In the genomic region with DNA sequence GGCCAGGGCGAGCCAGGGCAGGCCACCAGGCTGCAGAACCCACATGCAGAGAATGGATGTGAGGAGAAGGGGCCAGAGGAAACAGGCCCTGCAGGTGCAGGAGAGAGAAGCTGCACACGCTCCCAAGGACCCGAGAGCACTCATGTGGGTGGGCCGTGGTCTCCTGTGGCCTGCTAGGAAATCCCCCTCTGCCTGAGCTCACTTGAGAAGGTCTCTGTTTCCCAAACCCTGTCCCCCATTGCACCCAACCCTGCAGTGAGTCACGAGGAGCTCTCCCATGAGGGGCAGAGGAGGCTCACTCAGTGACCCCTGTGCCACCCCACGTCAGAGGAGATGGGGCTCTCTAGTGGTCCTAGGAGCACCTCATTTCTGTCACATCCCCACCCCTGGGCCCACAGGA, we compare ENCODE assay signal across 1 cellular context.
TF ChIP-seq lines count a peak whose summit lies in the region.

No MANE protein-coding gene starts in this region.

TF ChIP-seq in GM23338, 12 proteins besides CTCF, POLR2A, EP300 and RAD21 (continued from another document):
- TF ChIP-seq EZH2phosphoT487 (IDR thresholded peaks at IDR 0.05; ENCODE audit: unreplicated experiment) (no peak), CREB1 (CRISPR knock-in tag; IDR thresholded peaks at IDR 0.05; ENCODE audit: low read depth) (no peak), STAT1 (IDR thresholded peaks at IDR 0.05; ENCODE audit: unreplicated experiment) (no peak), EZH2 (IDR thresholded peaks at IDR 0.05; ENCODE audit: low read depth, unreplicated experiment) (no peak), POLR2AphosphoS5 (IDR thresholded peaks at IDR 0.05; ENCODE audit: low read depth) (no peak), ZNF331 (CRISPR knock-in tag; IDR thresholded peaks at IDR 0.05; ENCODE audit: low read depth) (no peak), JUNB (IDR thresholded peaks at IDR 0.05; ENCODE audit: unreplicated experiment) (no peak), ZNF114 (CRISPR knock-in tag; IDR thresholded peaks at IDR 0.05) (no peak), NANOG (IDR thresholded peaks at IDR 0.05; ENCODE audit: borderline replicate concordance) (no peak)
- TF ChIP-seq, protein P1, sequence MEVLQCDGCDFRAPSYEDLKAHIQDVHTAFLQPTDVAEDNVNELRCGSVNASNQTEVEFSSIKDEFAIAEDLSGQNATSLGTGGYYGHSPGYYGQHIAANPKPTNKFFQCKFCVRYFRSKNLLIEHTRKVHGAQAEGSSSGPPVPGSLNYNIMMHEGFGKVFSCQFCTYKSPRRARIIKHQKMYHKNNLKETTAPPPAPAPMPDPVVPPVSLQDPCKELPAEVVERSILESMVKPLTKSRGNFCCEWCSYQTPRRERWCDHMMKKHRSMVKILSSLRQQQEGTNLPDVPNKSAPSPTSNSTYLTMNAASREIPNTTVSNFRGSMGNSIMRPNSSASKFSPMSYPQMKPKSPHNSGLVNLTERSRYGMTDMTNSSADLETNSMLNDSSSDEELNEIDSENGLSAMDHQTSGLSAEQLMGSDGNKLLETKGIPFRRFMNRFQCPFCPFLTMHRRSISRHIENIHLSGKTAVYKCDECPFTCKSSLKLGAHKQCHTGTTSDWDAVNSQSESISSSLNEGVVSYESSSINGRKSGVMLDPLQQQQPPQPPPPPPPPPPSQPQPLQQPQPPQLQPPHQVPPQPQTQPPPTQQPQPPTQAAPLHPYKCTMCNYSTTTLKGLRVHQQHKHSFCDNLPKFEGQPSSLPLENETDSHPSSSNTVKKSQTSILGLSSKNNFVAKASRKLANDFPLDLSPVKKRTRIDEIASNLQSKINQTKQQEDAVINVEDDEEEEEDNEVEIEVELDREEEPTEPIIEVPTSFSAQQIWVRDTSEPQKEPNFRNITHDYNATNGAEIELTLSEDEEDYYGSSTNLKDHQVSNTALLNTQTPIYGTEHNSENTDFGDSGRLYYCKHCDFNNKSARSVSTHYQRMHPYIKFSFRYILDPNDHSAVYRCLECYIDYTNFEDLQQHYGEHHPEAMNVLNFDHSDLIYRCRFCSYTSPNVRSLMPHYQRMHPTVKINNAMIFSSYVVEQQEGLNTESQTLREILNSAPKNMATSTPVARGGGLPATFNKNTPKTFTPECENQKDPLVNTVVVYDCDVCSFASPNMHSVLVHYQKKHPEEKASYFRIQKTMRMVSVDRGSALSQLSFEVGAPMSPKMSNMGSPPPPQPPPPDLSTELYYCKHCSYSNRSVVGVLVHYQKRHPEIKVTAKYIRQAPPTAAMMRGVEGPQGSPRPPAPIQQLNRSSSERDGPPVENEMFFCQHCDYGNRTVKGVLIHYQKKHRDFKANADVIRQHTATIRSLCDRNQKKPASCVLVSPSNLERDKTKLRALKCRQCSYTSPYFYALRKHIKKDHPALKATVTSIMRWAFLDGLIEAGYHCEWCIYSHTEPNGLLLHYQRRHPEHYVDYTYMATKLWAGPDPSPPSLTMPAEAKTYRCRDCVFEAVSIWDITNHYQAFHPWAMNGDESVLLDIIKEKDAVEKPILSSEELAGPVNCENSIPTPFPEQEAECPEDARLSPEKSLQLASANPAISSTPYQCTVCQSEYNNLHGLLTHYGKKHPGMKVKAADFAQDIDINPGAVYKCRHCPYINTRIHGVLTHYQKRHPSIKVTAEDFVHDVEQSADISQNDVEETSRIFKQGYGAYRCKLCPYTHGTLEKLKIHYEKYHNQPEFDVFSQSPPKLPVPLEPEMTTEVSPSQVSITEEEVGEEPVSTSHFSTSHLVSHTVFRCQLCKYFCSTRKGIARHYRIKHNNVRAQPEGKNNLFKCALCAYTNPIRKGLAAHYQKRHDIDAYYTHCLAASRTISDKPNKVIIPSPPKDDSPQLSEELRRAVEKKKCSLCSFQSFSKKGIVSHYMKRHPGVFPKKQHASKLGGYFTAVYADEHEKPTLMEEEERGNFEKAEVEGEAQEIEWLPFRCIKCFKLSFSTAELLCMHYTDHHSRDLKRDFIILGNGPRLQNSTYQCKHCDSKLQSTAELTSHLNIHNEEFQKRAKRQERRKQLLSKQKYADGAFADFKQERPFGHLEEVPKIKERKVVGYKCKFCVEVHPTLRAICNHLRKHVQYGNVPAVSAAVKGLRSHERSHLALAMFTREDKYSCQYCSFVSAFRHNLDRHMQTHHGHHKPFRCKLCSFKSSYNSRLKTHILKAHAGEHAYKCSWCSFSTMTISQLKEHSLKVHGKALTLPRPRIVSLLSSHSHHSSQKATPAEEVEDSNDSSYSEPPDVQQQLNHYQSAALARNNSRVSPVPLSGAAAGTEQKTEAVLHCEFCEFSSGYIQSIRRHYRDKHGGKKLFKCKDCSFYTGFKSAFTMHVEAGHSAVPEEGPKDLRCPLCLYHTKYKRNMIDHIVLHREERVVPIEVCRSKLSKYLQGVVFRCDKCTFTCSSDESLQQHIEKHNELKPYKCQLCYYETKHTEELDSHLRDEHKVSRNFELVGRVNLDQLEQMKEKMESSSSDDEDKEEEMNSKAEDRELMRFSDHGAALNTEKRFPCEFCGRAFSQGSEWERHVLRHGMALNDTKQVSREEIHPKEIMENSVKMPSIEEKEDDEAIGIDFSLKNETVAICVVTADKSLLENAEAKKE (CRISPR knock-in tag; IDR thresholded peaks at IDR 0.05) = no peak
- TF ChIP-seq, protein P2, sequence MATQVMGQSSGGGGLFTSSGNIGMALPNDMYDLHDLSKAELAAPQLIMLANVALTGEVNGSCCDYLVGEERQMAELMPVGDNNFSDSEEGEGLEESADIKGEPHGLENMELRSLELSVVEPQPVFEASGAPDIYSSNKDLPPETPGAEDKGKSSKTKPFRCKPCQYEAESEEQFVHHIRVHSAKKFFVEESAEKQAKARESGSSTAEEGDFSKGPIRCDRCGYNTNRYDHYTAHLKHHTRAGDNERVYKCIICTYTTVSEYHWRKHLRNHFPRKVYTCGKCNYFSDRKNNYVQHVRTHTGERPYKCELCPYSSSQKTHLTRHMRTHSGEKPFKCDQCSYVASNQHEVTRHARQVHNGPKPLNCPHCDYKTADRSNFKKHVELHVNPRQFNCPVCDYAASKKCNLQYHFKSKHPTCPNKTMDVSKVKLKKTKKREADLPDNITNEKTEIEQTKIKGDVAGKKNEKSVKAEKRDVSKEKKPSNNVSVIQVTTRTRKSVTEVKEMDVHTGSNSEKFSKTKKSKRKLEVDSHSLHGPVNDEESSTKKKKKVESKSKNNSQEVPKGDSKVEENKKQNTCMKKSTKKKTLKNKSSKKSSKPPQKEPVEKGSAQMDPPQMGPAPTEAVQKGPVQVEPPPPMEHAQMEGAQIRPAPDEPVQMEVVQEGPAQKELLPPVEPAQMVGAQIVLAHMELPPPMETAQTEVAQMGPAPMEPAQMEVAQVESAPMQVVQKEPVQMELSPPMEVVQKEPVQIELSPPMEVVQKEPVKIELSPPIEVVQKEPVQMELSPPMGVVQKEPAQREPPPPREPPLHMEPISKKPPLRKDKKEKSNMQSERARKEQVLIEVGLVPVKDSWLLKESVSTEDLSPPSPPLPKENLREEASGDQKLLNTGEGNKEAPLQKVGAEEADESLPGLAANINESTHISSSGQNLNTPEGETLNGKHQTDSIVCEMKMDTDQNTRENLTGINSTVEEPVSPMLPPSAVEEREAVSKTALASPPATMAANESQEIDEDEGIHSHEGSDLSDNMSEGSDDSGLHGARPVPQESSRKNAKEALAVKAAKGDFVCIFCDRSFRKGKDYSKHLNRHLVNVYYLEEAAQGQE (IDR thresholded peaks at IDR 0.05; ENCODE audit: unreplicated experiment) = no peak
